8 cellular contexts compared by ENCODE assay signal in genomic region chr4:104967034-104967401, GRCh38.
DNase-seq lines count a peak whose midpoint lies in the region; ATAC-seq and TF ChIP-seq lines count a peak whose summit lies in the region.

No MANE protein-coding gene starts in this region.

- no peaks in the 10 kb centered on the region for H3K27me3 ChIP-seq in adrenal gland

- intact Hi-C loops in dendritic cell treated with granulocyte-macrophage colony-stimulating factor and Interleukin-4, amounts not matched to agents 40 ng/mL and 50 ng/mL, for 4 days (cut with micrococcal nuclease) = loop anchor here (2.0 to 10.0 kb wide), 4 partner anchors 92 to 178 kb away; no protein-coding TSS in a partner anchor
- intact Hi-C loops in adrenal gland (cut with DNase I) = no loop called here

- H3K4me1 Mint-ChIP-seq in dendritic cell treated with granulocyte-macrophage colony-stimulating factor and Interleukin-4, amounts not matched to agents 40 ng/mL and 50 ng/mL, for 4 days (ENCODE audit: low read depth) = peaks cover 43% of the 10 kb centered on the region

- H3K36me3 Mint-ChIP-seq in dendritic cell treated with granulocyte-macrophage colony-stimulating factor and Interleukin-4, amounts not matched to agents 40 ng/mL and 50 ng/mL, for 4 days (ENCODE audit: low read depth) = no peaks in the 10 kb centered on the region

- 45 to 58% (median 49%) methylated on average over 3 of the region's 3 CpGs for WGBS in adrenal gland, 4 donors

- H3K4me1 ChIP-seq in adrenal gland (replicated peaks in 1 of 2) = no peaks in the 10 kb centered on the region

- H3K9me3 Mint-ChIP-seq in dendritic cell treated with granulocyte-macrophage colony-stimulating factor and Interleukin-4, amounts not matched to agents 40 ng/mL and 50 ng/mL, for 4 days = peaks cover 14% of the 10 kb centered on the region

- H3K27me3 Mint-ChIP-seq in dendritic cell treated with granulocyte-macrophage colony-stimulating factor and Interleukin-4, amounts not matched to agents 40 ng/mL and 50 ng/mL, for 4 days = no peaks in the 10 kb centered on the region

- H3K36me3 ChIP-seq in adrenal gland (replicated peaks in 1 of 2) = no peaks in the 10 kb centered on the region

- no peak for TF ChIP-seq POLR2A in adrenal gland (IDR thresholded peaks at IDR 0.05)

- peak; percentile 30 for ATAC-seq in GM21723 (IDR thresholded peaks at IDR 0.05; ENCODE audit: unreplicated experiment)

- H3K27ac ChIP-seq in adrenal gland = no peak overlapping the region

- TF ChIP-seq CTCF in adrenal gland (IDR thresholded peaks at IDR 0.05) = no peak

- no peaks in the 10 kb centered on the region for H3K9me3 ChIP-seq in adrenal gland (replicated peaks in 1 of 3)

- H3K27ac Mint-ChIP-seq in dendritic cell treated with granulocyte-macrophage colony-stimulating factor and Interleukin-4, amounts not matched to agents 40 ng/mL and 50 ng/mL, for 4 days = peak overlapping the region; percentile 91

- H3K4me3 ChIP-seq in adrenal gland = no peak overlapping the region

- peak overlapping the region; percentile 66 for H3K4me3 Mint-ChIP-seq in dendritic cell treated with granulocyte-macrophage colony-stimulating factor and Interleukin-4, amounts not matched to agents 40 ng/mL and 50 ng/mL, for 4 days

- DNase-seq in ELF-1 (ENCODE audit: low read depth, low spot score) = peak; percentile 27
- peak; percentile 9 for DNase-seq in M059J (ENCODE audit: low read depth)
- no peak for DNase-seq in iPS-NIHi7 (ENCODE audit: extremely low spot score)
- DNase-seq in NK-92 treated with Interleukin-12 subunit alpha and Interleukin-12 subunit beta, amount 100 ng/mL, for 24 hours (lab: John Stamatoyannopoulos, UW) = no peak
- DNase-seq in adrenal gland = no peak
- no peak for DNase-seq in NCI-H1092 (lab: John Stamatoyannopoulos, UW)

Comparison
In these comparisons a context has a peak if more than half of its experiments do, and no peak if none do; other contexts are left out.
1. DNase-seq: peak in ELF-1 (single experiment) and M059J (single experiment); none in iPS-NIHi7 (single experiment), NK-92 treated with Interleukin-12 subunit alpha and Interleukin-12 subunit beta, amount 100 ng/mL, for 24 hours (single experiment), adrenal gland (0 of 7) and NCI-H1092 (single experiment).